8 cellular contexts compared by ENCODE assay signal in genomic region chr19:42285546-42285945, GRCh38. TPM values are rescaled to one million over a fixed set of nuclear protein-coding genes. Genes with fewer than 3 reads are reported as not detected.
A peak's percentile ranks its signal among the peaks of the same experiment; 100 is the strongest.
DNase-seq lines count a peak whose midpoint lies in the region; ATAC-seq, FAIRE-seq and TF ChIP-seq lines count a peak whose summit lies in the region.

No MANE protein-coding gene starts in this region.

- peak overlapping the region; percentile 30 for H3K27ac Mint-ChIP-seq in activated naive CD4-positive, alpha-beta T cell treated with anti-CD3 and anti-CD28 coated beads, Interleukin-2, amount 50 U/mL, for 24 hours
- no peak overlapping the region for H3K27ac Mint-ChIP-seq in astrocyte (ENCODE audit: unreplicated experiment)
- H3K27ac Mint-ChIP-seq in memory B cell, result peak overlapping the region; percentile 76

- peaks cover 45% of the 10 kb centered on the region for H3K4me1 ChIP-seq in astrocyte (ENCODE audit: insufficient read depth, low read length)

- peak overlapping the region; percentile 94 for H3K4me3 Mint-ChIP-seq in activated naive CD4-positive, alpha-beta T cell treated with anti-CD3 and anti-CD28 coated beads, Interleukin-2, amount 50 U/mL, for 24 hours
- peak overlapping the region; percentile 87 for H3K4me3 Mint-ChIP-seq in astrocyte (ENCODE audit: unreplicated experiment)
- H3K4me3 Mint-ChIP-seq in memory B cell, result peak overlapping the region; percentile 94

- H3K4me2 ChIP-seq in astrocyte (ENCODE audit: low read length), result peak overlapping the region; percentile 100

- no peak for DNase-seq in activated naive CD4-positive, alpha-beta T cell treated with Interleukin-2 at 50 U/mL for 16 hours
- no peak for DNase-seq in astrocyte (ENCODE audit: low read depth)
- no peak for DNase-seq in memory B cell (ENCODE audit: low spot score in 2 of 2)
- peak; percentile 47 for DNase-seq in ureter (ENCODE audit: low spot score)
- no peak for DNase-seq in AML-193 (lab: John Stamatoyannopoulos, UW)
- DNase-seq in DMS153 (lab: John Stamatoyannopoulos, UW), result no peak

- no peaks in the 10 kb centered on the region for H3K27me3 Mint-ChIP-seq in activated naive CD4-positive, alpha-beta T cell treated with anti-CD3 and anti-CD28 coated beads, Interleukin-2, amount 50 U/mL, for 24 hours
- H3K27me3 Mint-ChIP-seq in astrocyte (ENCODE audit: low read depth, unreplicated experiment) (no peaks in the 10 kb centered on the region), memory B cell (no peaks in the 10 kb centered on the region)

- peaks cover 13% of the 10 kb centered on the region for H3K36me3 ChIP-seq in astrocyte (ENCODE audit: insufficient read depth, low read length)

- ATAC-seq in memory B cell (ENCODE audit: low read depth) (no peak), GM18909 (IDR thresholded peaks at IDR 0.05; ENCODE audit: poor library complexity, unreplicated experiment) (no peak)

- peaks cover 66% of the 10 kb centered on the region for H4K20me1 ChIP-seq in astrocyte (ENCODE audit: insufficient read depth, low read length)

- peak overlapping the region; percentile 73 for H3K4me3 ChIP-seq in astrocyte (ENCODE audit: insufficient read depth, low read depth, low read length)

- peaks cover 51% of the 10 kb centered on the region for H3K79me2 ChIP-seq in astrocyte (ENCODE audit: insufficient read depth, low read length)

- H3K4me1 Mint-ChIP-seq in activated naive CD4-positive, alpha-beta T cell treated with anti-CD3 and anti-CD28 coated beads, Interleukin-2, amount 50 U/mL, for 24 hours, result peaks cover 34% of the 10 kb centered on the region
- H3K4me1 Mint-ChIP-seq in astrocyte (ENCODE audit: low read depth, unreplicated experiment), result peaks cover 21% of the 10 kb centered on the region
- H3K4me1 Mint-ChIP-seq in memory B cell, result peaks cover 29% of the 10 kb centered on the region

- FAIRE-seq in astrocyte (lab: Jason Lieb, UNC), result no peak

- H2AFZ ChIP-seq in astrocyte (ENCODE audit: low read depth, low read length), result no peak overlapping the region

- H3K27me3 ChIP-seq in astrocyte (ENCODE audit: insufficient read depth, low read length), result no peaks in the 10 kb centered on the region

- H3K9ac ChIP-seq in astrocyte (ENCODE audit: low read length), result peak overlapping the region; percentile 87

- H3K9me3 Mint-ChIP-seq in activated naive CD4-positive, alpha-beta T cell treated with anti-CD3 and anti-CD28 coated beads, Interleukin-2, amount 50 U/mL, for 24 hours, result no peaks in the 10 kb centered on the region
- H3K9me3 Mint-ChIP-seq in astrocyte (ENCODE audit: unreplicated experiment), result peaks cover 2% of the 10 kb centered on the region
- no peaks in the 10 kb centered on the region for H3K9me3 Mint-ChIP-seq in memory B cell

- TF ChIP-seq CTCF in astrocyte (IDR thresholded peaks at IDR 0.05; ENCODE audit: insufficient read depth, low read depth, low read length), result no peak

- no peak overlapping the region for H3K27ac ChIP-seq in astrocyte (ENCODE audit: low read depth, low read length)

- H3K9me3 ChIP-seq in astrocyte (ENCODE audit: insufficient read depth, low read depth, low read length), result no peaks in the 10 kb centered on the region

- H3K36me3 Mint-ChIP-seq in activated naive CD4-positive, alpha-beta T cell treated with anti-CD3 and anti-CD28 coated beads, Interleukin-2, amount 50 U/mL, for 24 hours, result no peaks in the 10 kb centered on the region
- H3K36me3 Mint-ChIP-seq in astrocyte (ENCODE audit: low read depth, unreplicated experiment) (peaks cover 4% of the 10 kb centered on the region), memory B cell (peaks cover 3% of the 10 kb centered on the region)

RNA-seq across cellular contexts. Expression of gene PRR19, which starts 16.4 kb away (rescaled TPM):
- total RNA-seq in astrocyte, result 1.3 and 1.4 TPM in 2 replicates
- total RNA-seq in ureter, result 1.6 TPM

RNA-seq across cellular contexts. Expression of gene CIC, which starts 16.5 kb away (rescaled TPM):
- 73.4 and 78.5 TPM in 2 replicates for total RNA-seq in astrocyte
- total RNA-seq in ureter, result 83.4 TPM

RNA-seq across cellular contexts. Expression of gene PAFAH1B3, which starts 16.9 kb away (rescaled TPM):
- total RNA-seq in astrocyte (44.1 and 51.8 TPM in 2 replicates), ureter (19.8 TPM)

RNA-seq across cellular contexts. Expression of gene TMEM145, which starts 27.6 kb away (rescaled TPM):
- 0.70 TPM in 1 of 2 replicates, not detected in the other for total RNA-seq in astrocyte
- total RNA-seq in ureter, result 1.4 TPM

RNA-seq across cellular contexts. Expression of gene ERF, which starts 30.6 kb away (rescaled TPM):
- 108 TPM in 2 replicates for total RNA-seq in astrocyte
- 47.4 TPM for total RNA-seq in ureter
